In genomic region chr10:105956550-105956949, GRCh38 we compare ENCODE assay signal across 28 cellular contexts.
DNase-seq lines count a peak whose midpoint lies in the region; ATAC-seq, FAIRE-seq and TF ChIP-seq lines count a peak whose summit lies in the region.
"Had no signal": no experiment of that assay in that cellular context is flagged by ENCODE, and none has a peak within 500 bp of the region (broad histone marks: within the 10 kb centered on the region; RNA-seq: fewer than 3 reads in every experiment).

No MANE protein-coding gene starts in this region.

- 0% methylated on average over 1 of the region's 1 CpG for WGBS in GM12878 (ENCODE audit: insufficient coverage, insufficient replicate concordance, low lambda C conversion rate, missing lambda C conversion rate)

- no peak for TF ChIP-seq CTCF in GM12878 (IDR thresholded peaks at IDR 0.05 in 2 of 3, conservative IDR thresholded peaks at IDR 0.05 in 1 of 3; ENCODE audit: control insufficient read depth in 2 of 3, extremely low read depth in 1 of 3, insufficient read depth in 1 of 3, low read depth in 3 of 3, low read length in 3 of 3)

- in situ Hi-C loops in GM12878 (cut with MboI) = loop anchor here (10.0 kb wide), 1 partner anchor 228 kb away; no protein-coding TSS in a partner anchor

- no peak overlapping the region for H3K4me3 ChIP-seq in GM12878
- H3K4me3 ChIP-seq: BLaER1 treated with 17β-estradiol and CSF1 and Interleukin-3, amounts not matched to agents 10 nM and 100 nM; SJCRH30 had no signal

- no peak for TF ChIP-seq RAD21 in GM12878 (IDR thresholded peaks at IDR 0.05; ENCODE audit: insufficient read depth, low read depth, low read length)

- SMC1A ChIA-PET in GM12878 (lab: Charles Lee; ENCODE audit: uncharacterized antibody, unreplicated experiment) = interaction anchor here (2.1 kb wide), 1 partner anchor 17 kb away, joined by 9 read pairs; no protein-coding TSS in a partner anchor

- TF ChIP-seq POLR2A in GM12878 (IDR thresholded peaks at IDR 0.05; ENCODE audit: low read depth, low read length) = no peak

- RAD21 ChIA-PET in GM12878 (lab: Charles Lee; ENCODE audit: unreplicated experiment) = interaction anchor here (1.5 kb wide), 1 partner anchor 18 kb away, joined by 5 read pairs; no protein-coding TSS in a partner anchor

- H3K27me3 ChIP-seq in GM12878 (replicated peaks in 1 of 2; ENCODE audit: control insufficient read depth in 2 of 2, insufficient read depth in 2 of 2, low read length in 1 of 2) = no peaks in the 10 kb centered on the region
- H3K27me3 ChIP-seq: BLaER1 treated with 17β-estradiol and CSF1 and Interleukin-3, amounts not matched to agents 10 nM and 100 nM; SJCRH30 had no signal

- no peak overlapping the region for H3K9ac ChIP-seq in GM12878 (ENCODE audit: control insufficient read depth, insufficient read depth, low read length)
- H3K9ac ChIP-seq: BLaER1 treated with 17β-estradiol and CSF1 and Interleukin-3, amounts not matched to agents 10 nM and 100 nM had no signal

- no peaks in the 10 kb centered on the region for H3K36me3 ChIP-seq in GM12878 (ENCODE audit: control insufficient read depth in 2 of 2, insufficient read depth in 2 of 2, low read length in 1 of 2)
- H3K36me3 ChIP-seq: BLaER1 treated with 17β-estradiol and CSF1 and Interleukin-3, amounts not matched to agents 10 nM and 100 nM; SJCRH30 had no signal

- no peaks in the 10 kb centered on the region; the same call in 2 of the 3 replicates for H3K9me3 ChIP-seq in GM12878 (replicated peaks; ENCODE audit: control insufficient read depth, insufficient read depth, low read length)
- H3K9me3 ChIP-seq: BLaER1 treated with 17β-estradiol and CSF1 and Interleukin-3, amounts not matched to agents 10 nM and 100 nM; Caco-2; SJCRH30 had no signal

- no TSS peak for BruUV-seq in GM12878 (replicated peaks; lab: Mats Ljungman, UMichigan)

- peak; percentile 53 for ATAC-seq in GM18870 (IDR thresholded peaks at IDR 0.05; ENCODE audit: unreplicated experiment)
- peak; percentile 48 for ATAC-seq in HG02623 (IDR thresholded peaks at IDR 0.05; ENCODE audit: unreplicated experiment)
- peak; percentile 28 for ATAC-seq in HG03103 (IDR thresholded peaks at IDR 0.05; ENCODE audit: low read depth, unreplicated experiment)
- peak; percentile 24; the same call in 2 of the 3 replicates for ATAC-seq in GM12878
- ATAC-seq in HG02588 (IDR thresholded peaks at IDR 0.05; ENCODE audit: unreplicated experiment) = no peak
- no peak for ATAC-seq in HG02610 (IDR thresholded peaks at IDR 0.05; ENCODE audit: unreplicated experiment)
- ATAC-seq in HG03135 (IDR thresholded peaks at IDR 0.05; ENCODE audit: unreplicated experiment) = no peak
- ATAC-seq: T-cell had no signal

- intact Hi-C loops in GM12878 (cut with micrococcal nuclease; ENCODE audit: unreplicated experiment) = no loop called here

- DNase-seq in GM12878 (ENCODE audit: low read depth, low spot score) = no peak
- DNase-seq in activated T-cell treated with anti-CD3 and anti-CD28 coated beads for 4 hours = no peak
- DNase-seq: ACHN; Caco-2; CD4-positive, alpha-beta memory T cell; DMS 273 treated with DMSO at 0.1 percent for 48 hours; DND-41; H7; HFFc6; KG1; NCI-H1105; NCI-H146; NCI-H2029; NCI-H2171; NCI-H345; NCI-H524; OCI-M1; SJCRH30; T-cell had no signal

- POLR2A ChIA-PET in GM12878 (lab: Charles Lee) = interaction anchor here (1.2 kb wide), 1 partner anchor 152 kb away, joined by 4 read pairs; no protein-coding TSS in a partner anchor

- peak overlapping the region; percentile 48; the same call in 1 of the 2 replicates for H3K4me2 ChIP-seq in GM12878 (ENCODE audit: control insufficient read depth, insufficient read depth)
- H3K4me2 ChIP-seq: BLaER1 treated with 17β-estradiol and CSF1 and Interleukin-3, amounts not matched to agents 10 nM and 100 nM had no signal

- CTCF ChIA-PET in GM12878 (lab: Yijun Ruan, JAX) = interaction anchor here (9.8 kb wide), 1 partner anchor 17 kb away, joined by 111 read pairs; no protein-coding TSS in a partner anchor

- TF ChIP-seq EP300 in GM12878 (IDR thresholded peaks at IDR 0.05; ENCODE audit: borderline replicate concordance in 1 of 2, control insufficient read depth in 1 of 2, low read depth in 2 of 2, low read length in 2 of 2) = no peak

- no peak overlapping the region for H2AFZ ChIP-seq in GM12878 (ENCODE audit: control insufficient read depth, low read depth, low read length)

- FAIRE-seq in GM12878 (lab: Jason Lieb, UNC) = peak; percentile 47
- FAIRE-seq: HTR-8/SVneo, RCC 7860 had no signal

- no peaks in the 10 kb centered on the region for H3K79me2 ChIP-seq in GM12878 (ENCODE audit: control insufficient read depth, insufficient read depth, low read length)

- no peaks in the 10 kb centered on the region for H4K20me1 ChIP-seq in GM12878 (ENCODE audit: control insufficient read depth, insufficient read depth)
- H4K20me1 ChIP-seq: BLaER1 treated with 17β-estradiol and CSF1 and Interleukin-3, amounts not matched to agents 10 nM and 100 nM had no signal

- no peaks in the 10 kb centered on the region for H3K4me1 ChIP-seq in GM12878 (ENCODE audit: control insufficient read depth, insufficient read depth, low read length)
- H3K4me1 ChIP-seq: Caco-2, SJCRH30 had no signal

- H3K27ac ChIP-seq in GM12878 (ENCODE audit: control insufficient read depth, insufficient read depth) = no peak overlapping the region
- H3K27ac ChIP-seq: BLaER1 treated with 17β-estradiol and CSF1 and Interleukin-3, amounts not matched to agents 10 nM and 100 nM; SJCRH30 had no signal

TF ChIP-seq in GM12878, 131 proteins besides CTCF, POLR2A, EP300 and RAD21:
- no peak for TF ChIP-seq ZNF217 (IDR thresholded peaks at IDR 0.05)
- no peak for TF ChIP-seq FOXK2 (IDR thresholded peaks at IDR 0.05)
- TF ChIP-seq MTA2 (IDR thresholded peaks at IDR 0.05; ENCODE audit: low read depth) = no peak
- no peak for TF ChIP-seq TAF1 (IDR thresholded peaks at IDR 0.05; ENCODE audit: borderline replicate concordance, low read depth, low read length)
- no peak for TF ChIP-seq STAT3 (IDR thresholded peaks at IDR 0.05; ENCODE audit: low read depth, low read length)
- no peak for TF ChIP-seq SKIL (IDR thresholded peaks at IDR 0.05; ENCODE audit: low read depth, poor library complexity, severe bottlenecking)
- no peak for TF ChIP-seq SREBF2 (IDR thresholded peaks at IDR 0.05; ENCODE audit: low read length)
- TF ChIP-seq SUPT20H (IDR thresholded peaks at IDR 0.05; ENCODE audit: borderline replicate concordance, control insufficient read depth, low read depth, low read length) = no peak
- no peak for TF ChIP-seq ZBTB11 (CRISPR knock-in tag; IDR thresholded peaks at IDR 0.05)

Comparison
In these comparisons a context has a peak if more than half of its experiments do, and no peak if none do; other contexts are left out.
1. ATAC-seq: peak in GM18870 (single experiment), HG02623 (single experiment), HG03103 (single experiment) and GM12878 (single experiment); none in HG02588 (single experiment), HG02610 (single experiment) and HG03135 (single experiment).